In the genomic region with DNA sequence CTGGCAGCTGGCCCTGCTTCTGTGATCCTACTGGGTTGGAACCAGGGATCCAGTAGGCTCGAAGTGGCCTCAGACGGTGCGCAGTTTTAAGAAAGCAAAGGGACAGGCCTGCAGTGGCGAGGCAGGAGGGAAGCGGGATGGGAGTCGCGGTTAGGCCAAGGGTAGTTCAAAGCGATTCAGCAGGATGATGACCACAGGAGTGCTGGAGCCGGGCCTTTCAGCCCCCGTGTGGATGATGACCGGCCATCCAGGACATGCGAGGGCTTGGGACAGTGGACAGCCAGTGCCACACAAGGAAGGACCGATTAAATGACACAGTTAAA, we compare ENCODE assay signal across 8 cellular contexts. TPM values are rescaled to one million over a fixed set of nuclear protein-coding genes. Genes with fewer than 3 reads are reported as not detected.
DNase-seq lines count a peak whose midpoint lies in the region; TF ChIP-seq lines count a peak whose summit lies in the region.

No MANE protein-coding gene starts in this region.

- peak overlapping the region; percentile 83 for H3K27ac ChIP-seq in SK-N-MC

- TF ChIP-seq CTCF in epithelial cell of proximal tubule (conservative IDR thresholded peaks at IDR 0.05; ENCODE audit: low read depth, low read length): peak; percentile 13

- peak overlapping the region; percentile 97 for H3K9ac ChIP-seq in SK-N-MC (ENCODE audit: insufficient read length)
- peak overlapping the region; percentile 96 for H3K9ac ChIP-seq in mucosa of stomach (ENCODE audit: low read length)

- peak; percentile 1 for DNase-seq in NCI-H2107 (lab: John Stamatoyannopoulos, UW)
- no peak for DNase-seq in NCI-H2107 treated with DMSO at 0.1 percent for 48 hours (lab: John Stamatoyannopoulos, UW; ENCODE audit: unreplicated experiment)
- DNase-seq in HK-2 (ENCODE audit: unreplicated experiment): peak; percentile 54
- DNase-seq in SK-N-MC (ENCODE audit: low read depth, low spot score): no peak
- DNase-seq in epithelial cell of proximal tubule (ENCODE audit: low read depth): no peak
- DNase-seq in posterior vena cava (ENCODE audit: low spot score): no peak
- DNase-seq in activated CD4-positive, alpha-beta T cell treated with anti-CD3 and anti-CD28 coated beads, Interleukin-2, amount 50 U/mL, for 1 hour: no peak

- intact Hi-C loops in posterior vena cava (cut with DNase I): no loop called here

- H3K36me3 ChIP-seq in SK-N-MC (ENCODE audit: insufficient read depth, low read length): no peaks in the 10 kb centered on the region
- H3K36me3 ChIP-seq in mucosa of stomach (ENCODE audit: control insufficient read depth, insufficient read depth, low read length): no peaks in the 10 kb centered on the region

- peaks cover 19% of the 10 kb centered on the region for H3K4me1 ChIP-seq in mucosa of stomach (ENCODE audit: control insufficient read depth, insufficient read depth, low read length)

- H3K4me3 ChIP-seq in SK-N-MC (peak overlapping the region; percentile 97), epithelial cell of proximal tubule (ENCODE audit: low read depth, low read length) (peak overlapping the region; percentile 93), mucosa of stomach (ENCODE audit: low read length) (peak overlapping the region; percentile 83)

- H3K9me3 ChIP-seq in SK-N-MC (ENCODE audit: low read depth, low read length): no peaks in the 10 kb centered on the region
- no peaks in the 10 kb centered on the region for H3K9me3 ChIP-seq in mucosa of stomach (ENCODE audit: control insufficient read depth, low read length)

- H3K27me3 ChIP-seq in mucosa of stomach (ENCODE audit: control insufficient read depth, insufficient read depth, low read length): no peaks in the 10 kb centered on the region

RNA-seq across cellular contexts. Expression of gene RNASEH2B, which starts 0.9 kb away (rescaled TPM):
- total RNA-seq in epithelial cell of proximal tubule (28.3 and 49.9 TPM in 2 replicates), posterior vena cava (10 to 100 TPM; 48.5 to 49.1 TPM)

Comparison
In these comparisons a context has a peak if more than half of its experiments do, and no peak if none do; other contexts are left out.
1. DNase-seq: peak in NCI-H2107 (single experiment) and HK-2 (single experiment); none in NCI-H2107 treated with DMSO at 0.1 percent for 48 hours (single experiment), SK-N-MC (single experiment), epithelial cell of proximal tubule (single experiment), posterior vena cava (single experiment) and activated CD4-positive, alpha-beta T cell treated with anti-CD3 and anti-CD28 coated beads, Interleukin-2, amount 50 U/mL, for 1 hour (single experiment).
2. Peak in every context shown above with its lines, with median percentiles within 50 percentile points of each other: H3K4me3 ChIP-seq.